Comparison of ENCODE assay signal across 1 cellular context in genomic region chrX:44055638-44056037, GRCh38.
TF ChIP-seq lines count a peak whose summit lies in the region.

No MANE protein-coding gene starts in this region.

TF ChIP-seq in GM23338, 12 proteins besides CTCF, POLR2A, EP300 and RAD21:
- TF ChIP-seq ZNF462 (CRISPR knock-in tag; IDR thresholded peaks at IDR 0.05), result no peak
- TF ChIP-seq ZNF331 (CRISPR knock-in tag; IDR thresholded peaks at IDR 0.05; ENCODE audit: low read depth), result no peak
- TF ChIP-seq ZNF114 (CRISPR knock-in tag; IDR thresholded peaks at IDR 0.05), result no peak
- TF ChIP-seq ETS1 (IDR thresholded peaks at IDR 0.05), result no peak
- TF ChIP-seq JUNB (IDR thresholded peaks at IDR 0.05; ENCODE audit: unreplicated experiment), result no peak
- TF ChIP-seq NANOG (IDR thresholded peaks at IDR 0.05; ENCODE audit: borderline replicate concordance), result no peak
- TF ChIP-seq CREB1 (CRISPR knock-in tag; IDR thresholded peaks at IDR 0.05; ENCODE audit: low read depth), result no peak
- TF ChIP-seq EZH2phosphoT487 (IDR thresholded peaks at IDR 0.05; ENCODE audit: unreplicated experiment), result no peak
- TF ChIP-seq REST (IDR thresholded peaks at IDR 0.05; ENCODE audit: unreplicated experiment), result no peak
- TF ChIP-seq EZH2 (IDR thresholded peaks at IDR 0.05; ENCODE audit: low read depth, unreplicated experiment), result no peak
- no peak for TF ChIP-seq STAT1 (IDR thresholded peaks at IDR 0.05; ENCODE audit: unreplicated experiment)
- TF ChIP-seq POLR2AphosphoS5 (IDR thresholded peaks at IDR 0.05; ENCODE audit: low read depth), result no peak
